12 cellular contexts compared by ENCODE assay signal in genomic region chr16:50473375-50473945, GRCh38.
DNase-seq lines count a peak whose midpoint lies in the region; ATAC-seq and TF ChIP-seq lines count a peak whose summit lies in the region.
"Had no signal": no experiment of that assay in that cellular context is flagged by ENCODE, and none has a peak within 500 bp of the region (broad histone marks: within the 10 kb centered on the region; RNA-seq: fewer than 3 reads in every experiment).

No MANE protein-coding gene starts in this region.

- ATAC-seq in GM19395 (IDR thresholded peaks at IDR 0.05; ENCODE audit: unreplicated experiment) (peak; percentile 89), HG03575 (IDR thresholded peaks at IDR 0.05; ENCODE audit: extremely low read depth, insufficient number of reproducible peaks, low FRiP score, unreplicated experiment) (peak; percentile 64), lower lobe of right lung (no peak), HG02840 (IDR thresholded peaks at IDR 0.05; ENCODE audit: low FRiP score, unreplicated experiment) (no peak), HG03521 (IDR thresholded peaks at IDR 0.05; ENCODE audit: unreplicated experiment) (no peak)
- ATAC-seq in activated T-helper 17 cell treated with anti-CD3 and anti-CD28 coated beads, Interleukin-2, amount 50 U/mL, for 72 hours (replicated peaks) = peak; percentile 85

- no peaks in the 10 kb centered on the region for H3K36me3 Mint-ChIP-seq in activated T-helper 17 cell treated with anti-CD3 and anti-CD28 coated beads, Interleukin-2, amount 50 U/mL, for 72 hours (ENCODE audit: low read depth)
- H3K36me3 Mint-ChIP-seq: CD8-positive, alpha-beta memory T cell had no signal

- TF ChIP-seq CTCF in lower lobe of right lung (IDR thresholded peaks at IDR 0.05) = no peak

- peaks cover 2% of the 10 kb centered on the region for H3K4me1 ChIP-seq in lower lobe of right lung

- peak overlapping the region; percentile 79 for H3K27ac Mint-ChIP-seq in activated T-helper 17 cell treated with anti-CD3 and anti-CD28 coated beads, Interleukin-2, amount 50 U/mL, for 72 hours

- intact Hi-C loops in lower lobe of right lung (cut with DNase I) = no loop called here

- H3K9me3 ChIP-seq in lower lobe of right lung = no peaks in the 10 kb centered on the region
- H3K9me3 ChIP-seq: upper lobe of left lung had no signal

- H3K9me3 Mint-ChIP-seq in activated T-helper 17 cell treated with anti-CD3 and anti-CD28 coated beads, Interleukin-2, amount 50 U/mL, for 72 hours = no peaks in the 10 kb centered on the region
- H3K9me3 Mint-ChIP-seq: CD8-positive, alpha-beta memory T cell had no signal

- no peak overlapping the region for H3K4me3 Mint-ChIP-seq in activated T-helper 17 cell treated with anti-CD3 and anti-CD28 coated beads, Interleukin-2, amount 50 U/mL, for 72 hours
- H3K4me3 Mint-ChIP-seq: CD8-positive, alpha-beta memory T cell had no signal

- H3K4me3 ChIP-seq in lower lobe of right lung = no peak overlapping the region
- H3K4me3 ChIP-seq: upper lobe of left lung had no signal

- no peaks in the 10 kb centered on the region for H3K36me3 ChIP-seq in lower lobe of right lung
- H3K36me3 ChIP-seq: upper lobe of left lung had no signal

- H3K27me3 Mint-ChIP-seq in activated T-helper 17 cell treated with anti-CD3 and anti-CD28 coated beads, Interleukin-2, amount 50 U/mL, for 72 hours = peaks cover 6% of the 10 kb centered on the region

- peaks cover 16% of the 10 kb centered on the region for H3K4me1 Mint-ChIP-seq in activated T-helper 17 cell treated with anti-CD3 and anti-CD28 coated beads, Interleukin-2, amount 50 U/mL, for 72 hours

- H3K27me3 ChIP-seq in lower lobe of right lung (ENCODE audit: low read depth) = peaks cover 14% of the 10 kb centered on the region

- peak; percentile 82 for DNase-seq in A172 (ENCODE audit: low spot score)
- no peak for DNase-seq in iPS-NIHi7 (ENCODE audit: extremely low spot score)
- DNase-seq in lower lobe of right lung = no peak
- DNase-seq: CD8-positive, alpha-beta memory T cell; NCI-H2081; small intestine; upper lobe of left lung had no signal

- H3K27ac ChIP-seq in lower lobe of right lung = no peak overlapping the region
- H3K27ac ChIP-seq: upper lobe of left lung had no signal

Comparison
In these comparisons a context has a peak if more than half of its experiments do, and no peak if none do; other contexts are left out.
1. ATAC-seq: peak in GM19395 (single experiment), HG03575 (single experiment) and activated T-helper 17 cell treated with anti-CD3 and anti-CD28 coated beads, Interleukin-2, amount 50 U/mL, for 72 hours (single experiment); none in lower lobe of right lung (0 of 2), HG02840 (single experiment) and HG03521 (single experiment).